9 cellular contexts compared by ENCODE assay signal in the genomic region with DNA sequence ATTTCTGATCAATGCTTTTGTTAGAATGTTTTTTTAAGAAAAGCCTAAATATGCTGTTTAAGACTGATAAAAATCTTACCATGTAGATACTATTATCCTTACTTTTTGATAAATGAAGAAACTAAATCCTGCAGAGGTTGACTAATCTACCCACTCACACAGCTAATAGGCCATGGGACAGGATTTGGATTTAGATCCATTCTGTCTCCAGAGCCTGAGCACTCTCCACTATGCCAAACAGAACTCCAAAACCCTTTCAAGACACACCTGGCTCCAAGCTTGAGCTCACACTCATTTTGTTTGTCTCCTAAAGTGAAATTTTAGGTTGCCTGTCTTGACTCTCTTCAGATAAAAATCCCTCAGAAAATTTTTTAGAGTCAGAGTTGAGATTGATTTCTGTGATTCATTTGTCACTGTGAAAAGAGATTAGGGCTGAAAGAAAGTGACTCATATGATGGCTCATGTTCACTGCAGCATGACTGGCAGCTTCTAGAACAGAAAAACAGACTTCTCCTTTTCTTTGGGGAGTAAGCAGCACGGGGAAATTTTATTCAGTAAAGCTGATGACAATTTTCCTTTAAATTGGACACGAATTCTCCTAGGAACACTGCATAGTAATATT.
A peak's percentile ranks its signal among the peaks of the same experiment; 100 is the strongest.
DNase-seq lines count a peak whose midpoint lies in the region; ATAC-seq and TF ChIP-seq lines count a peak whose summit lies in the region.
"Had no signal": no experiment of that assay in that cellular context is flagged by ENCODE, and none has a peak within 500 bp of the region (broad histone marks: within the 10 kb centered on the region; RNA-seq: fewer than 3 reads in every experiment).

No MANE protein-coding gene starts in this region.

- no peak overlapping the region for H3K27ac ChIP-seq in mammary epithelial cell (ENCODE audit: insufficient read depth, low read depth, low read length)
- peak overlapping the region; percentile 78 for H3K27ac ChIP-seq in smooth muscle cell (ENCODE audit: low read depth)

- dilution Hi-C loops in mammary epithelial cell (cut with HindIII; ENCODE audit: low sequenced_read_pairs), result no loop called here

- in situ Hi-C loops in mammary epithelial cell (cut with MboI; ENCODE audit: low sequenced_read_pairs in 2 of 2), result loop anchor here (25.0 kb wide), 2 partner anchors 250 to 600 kb away; no protein-coding TSS in a partner anchor

- H3K9me3 ChIP-seq in mammary epithelial cell (replicated peaks; ENCODE audit: insufficient read depth, low read length) (no peaks in the 10 kb centered on the region), smooth muscle cell (replicated peaks; ENCODE audit: low read depth) (no peaks in the 10 kb centered on the region)
- H3K9me3 ChIP-seq: adrenal gland had no signal

- H4K20me1 ChIP-seq in mammary epithelial cell (ENCODE audit: insufficient read depth, low read length), result no peaks in the 10 kb centered on the region
- H4K20me1 ChIP-seq in smooth muscle cell (ENCODE audit: low read depth), result no peaks in the 10 kb centered on the region

- H2AFZ ChIP-seq in mammary epithelial cell (ENCODE audit: low read depth, low read length), result peak overlapping the region; percentile 47
- no peak overlapping the region for H2AFZ ChIP-seq in smooth muscle cell (ENCODE audit: low read depth)

- no peaks in the 10 kb centered on the region for H3K27me3 Mint-ChIP-seq in T-helper 2 cell treated with Interferon-gamma antibody and Interleukin-4, amounts not matched to agents 5 μg/mL and 100 μg/mL, for 36 hours (ENCODE audit: low read depth)

- BruUV-seq in mammary epithelial cell (replicated peaks; lab: Mats Ljungman, UMichigan), result no TSS peak

- H3K36me3 ChIP-seq in mammary epithelial cell (ENCODE audit: insufficient read depth, low read length) (no peaks in the 10 kb centered on the region), smooth muscle cell (ENCODE audit: low read depth) (no peaks in the 10 kb centered on the region)
- H3K36me3 ChIP-seq: adrenal gland had no signal

- H3K27me3 ChIP-seq in mammary epithelial cell (ENCODE audit: insufficient read depth, low read length), result no peaks in the 10 kb centered on the region
- no peaks in the 10 kb centered on the region for H3K27me3 ChIP-seq in smooth muscle cell (ENCODE audit: low read depth)
- H3K27me3 ChIP-seq: adrenal gland had no signal

- CTCF ChIA-PET in mammary epithelial cell (lab: Charles Lee; ENCODE audit: low non-redundant PET), result interaction anchor here (1.1 kb wide), 1 partner anchor 255 kb away, joined by 4 read pairs; no protein-coding TSS in a partner anchor

- no peaks in the 10 kb centered on the region for H3K9me3 Mint-ChIP-seq in T-helper 2 cell treated with Interferon-gamma antibody and Interleukin-4, amounts not matched to agents 5 μg/mL and 100 μg/mL, for 36 hours

- H3K4me2 ChIP-seq in mammary epithelial cell (ENCODE audit: insufficient read depth, low read depth, low read length) (peak overlapping the region; percentile 15), smooth muscle cell (peak overlapping the region; percentile 64)

- H3K79me2 ChIP-seq in mammary epithelial cell (ENCODE audit: insufficient read depth, low read length) (no peaks in the 10 kb centered on the region), smooth muscle cell (ENCODE audit: low read depth) (no peaks in the 10 kb centered on the region)

- no peaks in the 10 kb centered on the region for H3K36me3 Mint-ChIP-seq in T-helper 2 cell treated with Interferon-gamma antibody and Interleukin-4, amounts not matched to agents 5 μg/mL and 100 μg/mL, for 36 hours (ENCODE audit: low read depth)

- no peak for TF ChIP-seq CTCF in mammary epithelial cell (conservative IDR thresholded peaks at IDR 0.05 in 1 of 2, IDR thresholded peaks at IDR 0.05 in 1 of 2; ENCODE audit: extremely low read depth in 1 of 2, insufficient read depth in 1 of 2, low read depth in 1 of 2, low read length in 2 of 2)
- no peak for TF ChIP-seq CTCF in smooth muscle cell (IDR thresholded peaks at IDR 0.05; ENCODE audit: borderline replicate concordance, insufficient read depth, poor library complexity, severe bottlenecking)

- H3K4me3 ChIP-seq in mammary epithelial cell (replicated peaks in 1 of 3; ENCODE audit: insufficient read depth in 1 of 3, low read depth in 2 of 3, low read length in 3 of 3), result no peak overlapping the region
- no peak overlapping the region for H3K4me3 ChIP-seq in smooth muscle cell
- H3K4me3 ChIP-seq: adrenal gland had no signal

- no peak overlapping the region for H3K27ac Mint-ChIP-seq in T-helper 2 cell treated with Interferon-gamma antibody and Interleukin-4, amounts not matched to agents 5 μg/mL and 100 μg/mL, for 36 hours

- H3K9ac ChIP-seq in mammary epithelial cell (ENCODE audit: insufficient read depth, low read length), result no peak overlapping the region
- H3K9ac ChIP-seq in smooth muscle cell (ENCODE audit: low read depth), result peak overlapping the region; percentile 48

- no peak overlapping the region for H3K4me3 Mint-ChIP-seq in T-helper 2 cell treated with Interferon-gamma antibody and Interleukin-4, amounts not matched to agents 5 μg/mL and 100 μg/mL, for 36 hours

- peaks cover 5% of the 10 kb centered on the region for H3F3A ChIP-seq in smooth muscle cell (ENCODE audit: low read depth)

- peak; percentile 12 for DNase-seq in GDM1 (lab: John Stamatoyannopoulos, UW)
- peak; percentile 26 for DNase-seq in HS-5 (ENCODE audit: low read depth)
- DNase-seq in mammary epithelial cell, result peak; percentile 80
- no peak for DNase-seq in smooth muscle cell (lab: John Stamatoyannopoulos, UW; ENCODE audit: unreplicated experiment)
- DNase-seq in T-helper 2 cell treated with Interferon-gamma antibody and Interleukin-4, amounts not matched to agents 5 μg/mL and 100 μg/mL, for 36 hours (ENCODE audit: low spot score), result no peak
- DNase-seq in stimulated activated CD4-positive, alpha-beta T cell treated with anti-CD3 and anti-CD28 coated beads, Interleukin-15, amount 100 ng/mL, for 24 hours, result no peak
- DNase-seq in occipital lobe (lab: John Stamatoyannopoulos, UW), result no peak

- H3K4me1 ChIP-seq in mammary epithelial cell (ENCODE audit: insufficient read depth, low read length), result peaks cover 7% of the 10 kb centered on the region
- peaks cover 10% of the 10 kb centered on the region for H3K4me1 ChIP-seq in smooth muscle cell (ENCODE audit: low read depth)

- peak; percentile 91 for ATAC-seq in GM21529 (IDR thresholded peaks at IDR 0.05; ENCODE audit: unreplicated experiment)

- H3K4me1 Mint-ChIP-seq in T-helper 2 cell treated with Interferon-gamma antibody and Interleukin-4, amounts not matched to agents 5 μg/mL and 100 μg/mL, for 36 hours (ENCODE audit: low read depth), result no peaks in the 10 kb centered on the region

- 21% methylated on average over 2 of the region's 2 CpGs for WGBS in mammary epithelial cell (ENCODE audit: low coverage, missing lambda C conversion rate)
- WGBS in smooth muscle cell (ENCODE audit: low lambda C conversion rate), result 30% methylated on average over 2 of the region's 2 CpGs

- intact Hi-C loops in mammary epithelial cell (cut with micrococcal nuclease), result loop anchor here (1.0 to 10.0 kb wide), 2 partner anchors 73 to 254 kb away; no protein-coding TSS in a partner anchor

Comparison
In these comparisons a context has a peak if more than half of its experiments do, and no peak if none do; other contexts are left out.
1. DNase-seq: peak in GDM1 (single experiment), HS-5 (single experiment) and mammary epithelial cell (single experiment); none in smooth muscle cell (single experiment), T-helper 2 cell treated with Interferon-gamma antibody and Interleukin-4, amounts not matched to agents 5 μg/mL and 100 μg/mL, for 36 hours (single experiment), stimulated activated CD4-positive, alpha-beta T cell treated with anti-CD3 and anti-CD28 coated beads, Interleukin-15, amount 100 ng/mL, for 24 hours (single experiment) and occipital lobe (single experiment).